14 cellular contexts compared by ENCODE assay signal in genomic region chr6:14453712-14454466, GRCh38.
DNase-seq lines count a peak whose midpoint lies in the region; ATAC-seq and TF ChIP-seq lines count a peak whose summit lies in the region.
"Had no signal": no experiment of that assay in that cellular context is flagged by ENCODE, and none has a peak within 500 bp of the region (broad histone marks: within the 10 kb centered on the region; RNA-seq: fewer than 3 reads in every experiment).

No MANE protein-coding gene starts in this region.

- no peaks in the 10 kb centered on the region for H3K79me2 ChIP-seq in H9 (ENCODE audit: insufficient read depth, low read length)

- no peak overlapping the region for H3K27ac ChIP-seq in WERI-Rb-1
- H3K27ac ChIP-seq in H9 (ENCODE audit: insufficient read length, low read depth, low read length): no peak overlapping the region
- H3K27ac ChIP-seq in ascending aorta: no peak overlapping the region
- H3K27ac ChIP-seq: body of pancreas had no signal

- no peaks in the 10 kb centered on the region for H3K23me2 ChIP-seq in H9 (ENCODE audit: insufficient read length, low read depth, low read length, poor library complexity, severe bottlenecking)

- TF ChIP-seq CTCF in WERI-Rb-1 (IDR thresholded peaks at IDR 0.05; ENCODE audit: low read depth, low read length) (no peak), H9 (conservative IDR thresholded peaks at IDR 0.05) (no peak), ascending aorta (IDR thresholded peaks at IDR 0.05) (no peak)

- H3K79me1 ChIP-seq in H9 (ENCODE audit: insufficient read depth, low read depth, low read length, poor library complexity, severe bottlenecking): no peaks in the 10 kb centered on the region

- no peak overlapping the region for H3K4me2 ChIP-seq in H9 (ENCODE audit: insufficient read depth, insufficient read length, low read length)
- H3K4me2 ChIP-seq: A549 had no signal

- no peak overlapping the region for H2BK20ac ChIP-seq in H9 (ENCODE audit: low read depth, low read length, poor library complexity, severe bottlenecking)

- H2BK15ac ChIP-seq in H9 (ENCODE audit: low read depth, low read length): no peak overlapping the region

- intact Hi-C loops in ascending aorta (cut with DNase I): no loop called here

- H2BK120ac ChIP-seq in H9 (ENCODE audit: low read depth, low read length, poor library complexity, severe bottlenecking): no peak overlapping the region

- H3K9me3 ChIP-seq in WERI-Rb-1 (ENCODE audit: severe bottlenecking): peaks cover 3% of the 10 kb centered on the region
- H3K9me3 ChIP-seq in H9 (ENCODE audit: control insufficient read depth, low read depth, low read length): no peaks in the 10 kb centered on the region
- H3K9me3 ChIP-seq in ascending aorta: no peaks in the 10 kb centered on the region
- H3K9me3 ChIP-seq: A549, body of pancreas had no signal

- H2BK12ac ChIP-seq in H9 (ENCODE audit: insufficient read length, low read depth, low read length): no peak overlapping the region

- peak; percentile 23 for DNase-seq in NCI-H82 (lab: John Stamatoyannopoulos, UW)
- no peak for DNase-seq in NCI-H82 treated with DMSO at 0.1 percent for 48 hours (lab: John Stamatoyannopoulos, UW; ENCODE audit: unreplicated experiment)
- DNase-seq in DMS53 treated with DMSO at 0.1 percent for 48 hours (lab: John Stamatoyannopoulos, UW; ENCODE audit: unreplicated experiment): peak; percentile 40
- DNase-seq in WERI-Rb-1: peak; percentile 40
- DNase-seq in naive B cell: no peak
- no peak for DNase-seq in H9
- no peak for DNase-seq in ascending aorta (ENCODE audit: low spot score in 2 of 2)
- DNase-seq: body of pancreas; effector CD4-positive, alpha-beta T cell; MV-4-11; T-helper 9 cell had no signal

- ATAC-seq in naive B cell (ENCODE audit: low read depth in 2 of 2): no peak
- no peak for ATAC-seq in HG02981 (IDR thresholded peaks at IDR 0.05; ENCODE audit: unreplicated experiment)
- ATAC-seq: A549, body of pancreas had no signal

- H3K27me3 Mint-ChIP-seq in naive B cell (no peaks in the 10 kb centered on the region), H9 (ENCODE audit: low read depth) (peaks cover 4% of the 10 kb centered on the region)

- H3K4ac ChIP-seq in H9 (ENCODE audit: low read depth, low read length): no peak overlapping the region

- H4K91ac ChIP-seq in H9 (ENCODE audit: insufficient read length, low read depth, low read length): no peak overlapping the region

- H3K4me1 ChIP-seq in H9 (ENCODE audit: insufficient read depth, low read length) (peaks cover 3% of the 10 kb centered on the region; the same call in 1 of the 2 replicates), ascending aorta (peaks cover 0 to 8% of the 10 kb centered on the region in 2 donors)
- H3K4me1 ChIP-seq: body of pancreas had no signal

- peak overlapping the region in 3 of 6 donors; percentile 80 to 91 (median 86) for H3K27ac Mint-ChIP-seq in naive B cell
- no peak overlapping the region for H3K27ac Mint-ChIP-seq in H9

- H3K9ac ChIP-seq in H9 (ENCODE audit: extremely low read depth, insufficient read length, low read length): no peak overlapping the region

- H3K36me3 Mint-ChIP-seq in naive B cell: peaks cover 13 to 14% of the 10 kb centered on the region in 2 donors
- H3K36me3 Mint-ChIP-seq in H9 (ENCODE audit: insufficient read depth in 1 of 3, low read depth in 3 of 3): peaks cover 0 to under 1% (median 0%) of the 10 kb centered on the region in 3 experiments; a peak in 3 of 7 replicates

- H2AK5ac ChIP-seq in H9 (ENCODE audit: insufficient read length, low read length): no peak overlapping the region

- H3K23ac ChIP-seq in H9 (ENCODE audit: insufficient read length, low read depth, low read length): no peak overlapping the region

- H3K18ac ChIP-seq in H9 (ENCODE audit: insufficient read length, low read depth, low read length): no peak overlapping the region

- H3K4me1 Mint-ChIP-seq in naive B cell (peaks cover 24 to 52% (median 40%) of the 10 kb centered on the region in 3 donors), H9 (peaks cover 24 to 38% of the 10 kb centered on the region in 2 experiments)

- H3K4me3 Mint-ChIP-seq in naive B cell (peak overlapping the region in 7 of 8 donors; percentile 70 to 89 (median 82)), H9 (no peak overlapping the region)

- no peaks in the 10 kb centered on the region for H3K27me3 ChIP-seq in WERI-Rb-1 (ENCODE audit: insufficient read depth, low read depth, severe bottlenecking)
- H3K27me3 ChIP-seq in H9 (ENCODE audit: insufficient read depth, low read length): no peaks in the 10 kb centered on the region
- no peaks in the 10 kb centered on the region for H3K27me3 ChIP-seq in ascending aorta
- H3K27me3 ChIP-seq: body of pancreas had no signal

- H3K9me3 Mint-ChIP-seq in naive B cell (no peaks in the 10 kb centered on the region), H9 (no peaks in the 10 kb centered on the region)

- H3K56ac ChIP-seq in H9 (ENCODE audit: insufficient read length, low read depth, low read length): no peak overlapping the region

- H2BK5ac ChIP-seq in H9 (ENCODE audit: insufficient read length, low read length): no peak overlapping the region

- no peak overlapping the region for H4K8ac ChIP-seq in H9 (replicated peaks; ENCODE audit: insufficient read length, low read depth, low read length)

- H3K4me3 ChIP-seq in WERI-Rb-1 (ENCODE audit: low read depth, low read length): no peak overlapping the region
- no peak overlapping the region for H3K4me3 ChIP-seq in ascending aorta
- H3K4me3 ChIP-seq: A549, body of pancreas, skin epidermis had no signal

- no CpG with 5 or more reads among the region's 6 CpGs for WGBS in H9 (ENCODE audit: extremely low coverage, insufficient read length, low lambda C conversion rate)

- no peak overlapping the region for H4K5ac ChIP-seq in H9 (ENCODE audit: insufficient read length, low read depth, low read length)

- H3K14ac ChIP-seq in H9 (ENCODE audit: insufficient read depth, low read length): no peak overlapping the region

- H3K36me3 ChIP-seq in WERI-Rb-1: no peaks in the 10 kb centered on the region
- H3K36me3 ChIP-seq in ascending aorta: no peaks in the 10 kb centered on the region

- H3T11ph ChIP-seq in H9 (ENCODE audit: low read length): no peak overlapping the region

- no peaks in the 10 kb centered on the region for H4K20me1 ChIP-seq in H9 (ENCODE audit: control insufficient read depth, insufficient read depth, insufficient read length)

- no peak overlapping the region for H2AFZ ChIP-seq in H9 (ENCODE audit: low read length)

Comparison
In these comparisons a context has a peak if more than half of its experiments do, and no peak if none do; other contexts are left out.
1. DNase-seq: peak in NCI-H82 (single experiment), DMS53 treated with DMSO at 0.1 percent for 48 hours (single experiment) and WERI-Rb-1 (single experiment); none in NCI-H82 treated with DMSO at 0.1 percent for 48 hours (single experiment), naive B cell (single experiment), H9 (single experiment) and ascending aorta (0 of 2).
2. H3K4me3 Mint-ChIP-seq: peak in naive B cell (7 of 8); none in H9 (0 of 2).